Comparison of ENCODE assay signal across 1 cellular context in the genomic region with DNA sequence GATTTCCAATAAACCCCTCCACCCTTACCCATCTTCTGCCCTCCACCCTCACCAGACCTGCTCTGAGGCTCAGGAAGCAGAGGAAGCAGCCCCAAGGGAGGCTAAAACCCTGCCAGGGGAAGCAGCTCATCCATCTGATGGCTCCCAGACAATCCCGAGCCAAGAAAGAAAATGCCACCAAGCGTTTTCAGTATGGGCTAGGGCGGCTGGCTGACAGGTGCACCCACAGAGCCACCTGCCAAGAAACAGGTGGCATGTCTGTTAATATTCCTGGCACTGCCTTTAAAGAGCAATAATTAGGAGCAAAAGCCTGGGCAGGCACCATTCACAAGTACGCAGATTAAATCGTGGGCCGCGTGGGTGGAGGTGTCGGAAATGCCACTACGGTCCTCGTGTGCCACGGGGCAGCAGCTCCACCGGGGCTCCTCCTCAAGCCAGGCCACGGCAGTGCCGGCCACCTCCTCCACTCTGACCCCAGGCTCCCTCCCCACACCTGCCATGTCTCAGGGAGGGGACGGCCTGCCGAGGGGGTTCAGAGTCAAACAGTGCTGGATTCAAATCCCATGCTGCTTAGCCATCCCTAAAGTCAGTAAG.
TF ChIP-seq lines count a peak whose summit lies in the region.

No MANE protein-coding gene starts in this region.

TF ChIP-seq in SK-N-SH, 30 proteins besides CTCF, POLR2A, EP300 and RAD21 (continued from another document):
- TF ChIP-seq, protein P1, sequence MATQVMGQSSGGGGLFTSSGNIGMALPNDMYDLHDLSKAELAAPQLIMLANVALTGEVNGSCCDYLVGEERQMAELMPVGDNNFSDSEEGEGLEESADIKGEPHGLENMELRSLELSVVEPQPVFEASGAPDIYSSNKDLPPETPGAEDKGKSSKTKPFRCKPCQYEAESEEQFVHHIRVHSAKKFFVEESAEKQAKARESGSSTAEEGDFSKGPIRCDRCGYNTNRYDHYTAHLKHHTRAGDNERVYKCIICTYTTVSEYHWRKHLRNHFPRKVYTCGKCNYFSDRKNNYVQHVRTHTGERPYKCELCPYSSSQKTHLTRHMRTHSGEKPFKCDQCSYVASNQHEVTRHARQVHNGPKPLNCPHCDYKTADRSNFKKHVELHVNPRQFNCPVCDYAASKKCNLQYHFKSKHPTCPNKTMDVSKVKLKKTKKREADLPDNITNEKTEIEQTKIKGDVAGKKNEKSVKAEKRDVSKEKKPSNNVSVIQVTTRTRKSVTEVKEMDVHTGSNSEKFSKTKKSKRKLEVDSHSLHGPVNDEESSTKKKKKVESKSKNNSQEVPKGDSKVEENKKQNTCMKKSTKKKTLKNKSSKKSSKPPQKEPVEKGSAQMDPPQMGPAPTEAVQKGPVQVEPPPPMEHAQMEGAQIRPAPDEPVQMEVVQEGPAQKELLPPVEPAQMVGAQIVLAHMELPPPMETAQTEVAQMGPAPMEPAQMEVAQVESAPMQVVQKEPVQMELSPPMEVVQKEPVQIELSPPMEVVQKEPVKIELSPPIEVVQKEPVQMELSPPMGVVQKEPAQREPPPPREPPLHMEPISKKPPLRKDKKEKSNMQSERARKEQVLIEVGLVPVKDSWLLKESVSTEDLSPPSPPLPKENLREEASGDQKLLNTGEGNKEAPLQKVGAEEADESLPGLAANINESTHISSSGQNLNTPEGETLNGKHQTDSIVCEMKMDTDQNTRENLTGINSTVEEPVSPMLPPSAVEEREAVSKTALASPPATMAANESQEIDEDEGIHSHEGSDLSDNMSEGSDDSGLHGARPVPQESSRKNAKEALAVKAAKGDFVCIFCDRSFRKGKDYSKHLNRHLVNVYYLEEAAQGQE (IDR thresholded peaks at IDR 0.05; ENCODE audit: low read depth, low read length), result no peak
- TF ChIP-seq, protein P2, sequence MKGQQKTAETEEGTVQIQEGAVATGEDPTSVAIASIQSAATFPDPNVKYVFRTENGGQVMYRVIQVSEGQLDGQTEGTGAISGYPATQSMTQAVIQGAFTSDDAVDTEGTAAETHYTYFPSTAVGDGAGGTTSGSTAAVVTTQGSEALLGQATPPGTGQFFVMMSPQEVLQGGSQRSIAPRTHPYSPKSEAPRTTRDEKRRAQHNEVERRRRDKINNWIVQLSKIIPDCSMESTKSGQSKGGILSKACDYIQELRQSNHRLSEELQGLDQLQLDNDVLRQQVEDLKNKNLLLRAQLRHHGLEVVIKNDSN (IDR thresholded peaks at IDR 0.05; ENCODE audit: borderline replicate concordance, low read depth), result no peak
- TF ChIP-seq POLR2AphosphoS5 (IDR thresholded peaks at IDR 0.05; ENCODE audit: low read depth, low read length) (no peak), YY1 (IDR thresholded peaks at IDR 0.05; ENCODE audit: low read depth) (no peak), SIN3A (IDR thresholded peaks at IDR 0.05; ENCODE audit: borderline replicate concordance, low read depth, low read length) (no peak), GABPA (IDR thresholded peaks at IDR 0.05; ENCODE audit: low read depth) (no peak), RXRA (IDR thresholded peaks at IDR 0.05; ENCODE audit: borderline replicate concordance, low read depth) (no peak), TCF12 (IDR thresholded peaks at IDR 0.05) (no peak)
